17 cellular contexts compared by ENCODE assay signal in genomic region chr15:72110355-72110754, GRCh38.
"Had no signal": no experiment of that assay in that cellular context is flagged by ENCODE, and none has a peak within 500 bp of the region (broad histone marks: within the 10 kb centered on the region; RNA-seq: fewer than 3 reads in every experiment).

No MANE protein-coding gene starts in this region.

- ATAC-seq: activated CD8-positive, alpha-beta memory T cell treated with anti-CD3 and anti-CD28 coated beads, Interleukin-2, amount 10 ng/mL, durations not matched to agents 7 days and 5 days; effector memory CD8-positive, alpha-beta T cell; left cardiac atrium; naive thymus-derived CD4-positive, alpha-beta T cell; stimulated activated naive B cell treated with anti-CD40 and anti-IgM and Interleukin-4, amounts not matched to agents 10 μg/mL and 1 μg/mL and 100 μg/mL, for 72 hours had no signal

- H3K27ac ChIP-seq: esophagus squamous epithelium, neural progenitor cell, parathyroid adenoma, sigmoid colon, thoracic aorta had no signal

- H3K36me3 ChIP-seq: esophagus squamous epithelium, neural progenitor cell, sigmoid colon, thoracic aorta had no signal

- H3K9me3 ChIP-seq: esophagus squamous epithelium, sigmoid colon, thoracic aorta had no signal

- H3K27me3 ChIP-seq: esophagus squamous epithelium, neural progenitor cell, sigmoid colon had no signal

- H3K4me3 ChIP-seq: esophagus squamous epithelium, neural progenitor cell, sigmoid colon, thoracic aorta had no signal

- H3K4me1 ChIP-seq: neural progenitor cell, parathyroid adenoma had no signal

- DNase-seq: activated CD4-positive, alpha-beta memory T cell treated with anti-CD3 and anti-CD28 coated beads, Interleukin-2, amount 10 ng/mL, durations not matched to agents 7 days and 5 days; activated CD4-positive, alpha-beta T cell treated with anti-CD3 and anti-CD28 coated beads for 48 hours; activated CD4-positive, CD25-positive, alpha-beta regulatory T cell; activated CD8-positive, alpha-beta memory T cell treated with anti-CD3 and anti-CD28 coated beads, Interleukin-2, amount 10 ng/mL, durations not matched to agents 7 days and 5 days; activated naive CD4-positive, alpha-beta T cell treated with Interleukin-2 at 50 U/mL for 16 hours; activated T-cell treated with anti-CD3 and anti-CD28 coated beads, Interleukin-2, amount 50 U/mL, for 1 hour; caudate nucleus; effector memory CD8-positive, alpha-beta T cell; esophagus squamous epithelium; left cardiac atrium; mesenchymal stem cell; naive thymus-derived CD4-positive, alpha-beta T cell; sigmoid colon; stimulated activated naive B cell treated with anti-CD40 and anti-IgM and Interleukin-4, amounts not matched to agents 10 μg/mL and 1 μg/mL and 100 μg/mL, for 72 hours had no signal
